ENCODE assay signal across 10 cellular contexts in genomic region chr14:61329478-61330051, GRCh38. TPM values are rescaled to one million over a fixed set of nuclear protein-coding genes. Genes with fewer than 3 reads are reported as not detected.
A peak's percentile ranks its signal among the peaks of the same experiment; 100 is the strongest.
DNase-seq lines count a peak whose midpoint lies in the region; ATAC-seq, FAIRE-seq and TF ChIP-seq lines count a peak whose summit lies in the region.
"Had no signal": no experiment of that assay in that cellular context is flagged by ENCODE, and none has a peak within 500 bp of the region (broad histone marks: within the 10 kb centered on the region; RNA-seq: fewer than 3 reads in every experiment).

No MANE protein-coding gene starts in this region.

- no peak for DNase-seq in activated naive CD4-positive, alpha-beta T cell treated with anti-CD3 and anti-CD28 coated beads, Interleukin-2, amount 50 U/mL, for 16 hours
- DNase-seq in HTR-8/SVneo (ENCODE audit: insufficient read length, low spot score) (no peak), endothelial cell (ENCODE audit: low spot score) (no peak), tibial nerve (ENCODE audit: low spot score in 2 of 2) (no peak), DMS79 (lab: John Stamatoyannopoulos, UW) (no peak), dedifferentiated amniotic fluid mesenchymal stem cell (ENCODE audit: extremely low spot score) (no peak)
- DNase-seq: mesenchymal stem cell, NCI-H2081 treated with DMSO at 0.1 percent for 48 hours had no signal

- no peak for TF ChIP-seq POLR2A in tibial nerve (IDR thresholded peaks at IDR 0.05)

- no peak overlapping the region for H3K4me3 ChIP-seq in tibial nerve

- H3K9me3 Mint-ChIP-seq in activated naive CD4-positive, alpha-beta T cell treated with anti-CD3 and anti-CD28 coated beads, Interleukin-2, amount 50 U/mL, for 24 hours: no peaks in the 10 kb centered on the region
- H3K9me3 Mint-ChIP-seq in endothelial cell (ENCODE audit: unreplicated experiment): no peaks in the 10 kb centered on the region

- FAIRE-seq in HTR-8/SVneo (lab: Jason Lieb, UNC): peak; percentile 99

- H3K9me3 ChIP-seq in tibial nerve: peaks cover 0 to 6% (median 0%) of the 10 kb centered on the region in 4 donors

- H3K27ac ChIP-seq in tibial nerve: peak overlapping the region in 3 of 4 donors; percentile 43 to 60 (median 54)

- peak in 1 of 2 donors; percentile 28 for TF ChIP-seq EP300 in tibial nerve (IDR thresholded peaks at IDR 0.05)

- H3K4me1 ChIP-seq in tibial nerve: peaks cover 0 to 9% (median 0%) of the 10 kb centered on the region in 4 donors

- H3K27me3 Mint-ChIP-seq in activated naive CD4-positive, alpha-beta T cell treated with anti-CD3 and anti-CD28 coated beads, Interleukin-2, amount 50 U/mL, for 24 hours: no peaks in the 10 kb centered on the region
- H3K27me3 Mint-ChIP-seq in endothelial cell (ENCODE audit: unreplicated experiment): peaks cover 3% of the 10 kb centered on the region

- TF ChIP-seq CTCF in endothelial cell (IDR thresholded peaks at IDR 0.05; ENCODE audit: unreplicated experiment) (no peak), tibial nerve (IDR thresholded peaks at IDR 0.05) (no peak)

- H3K27ac Mint-ChIP-seq in activated naive CD4-positive, alpha-beta T cell treated with anti-CD3 and anti-CD28 coated beads, Interleukin-2, amount 50 U/mL, for 24 hours: peak overlapping the region; percentile 99
- H3K27ac Mint-ChIP-seq in endothelial cell (ENCODE audit: unreplicated experiment): no peak overlapping the region

- no peaks in the 10 kb centered on the region for H3K36me3 ChIP-seq in tibial nerve

- ATAC-seq in GM21447 (IDR thresholded peaks at IDR 0.05; ENCODE audit: unreplicated experiment): no peak

- peaks cover 28% of the 10 kb centered on the region for H3K36me3 Mint-ChIP-seq in activated naive CD4-positive, alpha-beta T cell treated with anti-CD3 and anti-CD28 coated beads, Interleukin-2, amount 50 U/mL, for 24 hours
- H3K36me3 Mint-ChIP-seq in endothelial cell (ENCODE audit: low read depth, unreplicated experiment): peaks cover 14% of the 10 kb centered on the region

- peaks cover 88% of the 10 kb centered on the region for H3K4me1 Mint-ChIP-seq in activated naive CD4-positive, alpha-beta T cell treated with anti-CD3 and anti-CD28 coated beads, Interleukin-2, amount 50 U/mL, for 24 hours
- peaks cover 31% of the 10 kb centered on the region for H3K4me1 Mint-ChIP-seq in endothelial cell (ENCODE audit: unreplicated experiment)

- WGBS in tibial nerve, 2 donors: 85% methylated on average over 8 of the region's 8 CpGs

- H3K27me3 ChIP-seq in tibial nerve: no peaks in the 10 kb centered on the region

- peak overlapping the region; percentile 94 for H3K4me3 Mint-ChIP-seq in activated naive CD4-positive, alpha-beta T cell treated with anti-CD3 and anti-CD28 coated beads, Interleukin-2, amount 50 U/mL, for 24 hours
- peak overlapping the region; percentile 2 for H3K4me3 Mint-ChIP-seq in endothelial cell (ENCODE audit: unreplicated experiment)

RNA-seq across cellular contexts. Expression of gene PRKCH, which starts 8.2 kb away (rescaled TPM):
- total RNA-seq in endothelial cell (ENCODE audit: unreplicated experiment) (42.5 TPM), tibial nerve (10 to 100 TPM; 26.4 to 33.9 (median 29.2) TPM)

RNA-seq across cellular contexts. Expression of gene TMEM30B, which starts 48.4 kb away (rescaled TPM):
- total RNA-seq in endothelial cell (ENCODE audit: unreplicated experiment) (0.15 TPM), tibial nerve (10 to 100 TPM; 15.6 to 47.6 (median 39.9) TPM)

Comparison
In these comparisons a context has a peak if more than half of its experiments do, and no peak if none do; other contexts are left out.
1. RNA of gene TMEM30B, which starts 48.4 kb away (total RNA-seq): 15.6 to 47.6 TPM in tibial nerve; 0.15 TPM in endothelial cell (single experiment); every median in the first group is over 10 times any median in the second.